Comparison of ENCODE assay signal across 17 cellular contexts in the genomic region with DNA sequence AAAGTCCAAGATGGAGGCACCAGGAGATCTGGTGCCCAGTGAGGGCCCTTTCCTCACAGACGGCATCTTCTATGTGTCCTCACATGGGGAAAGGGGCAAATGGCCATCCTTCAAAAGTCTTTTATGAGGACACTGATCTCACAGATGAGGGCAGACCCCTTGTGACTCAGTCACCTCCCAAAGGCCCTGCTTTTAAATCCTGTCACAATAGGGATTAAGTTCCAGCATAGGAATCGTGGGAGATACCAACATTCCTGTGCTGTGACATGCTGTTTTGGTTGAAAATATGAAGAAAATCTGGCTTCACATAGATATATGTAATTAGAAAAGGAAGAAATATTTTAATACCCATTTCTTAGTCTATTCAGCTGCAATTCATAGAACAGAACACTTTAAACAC. TPM values are rescaled to one million over a fixed set of nuclear protein-coding genes. Genes with fewer than 3 reads are reported as not detected.
DNase-seq lines count a peak whose midpoint lies in the region; ATAC-seq and TF ChIP-seq lines count a peak whose summit lies in the region.
"Had no signal": no experiment of that assay in that cellular context is flagged by ENCODE, and none has a peak within 500 bp of the region (broad histone marks: within the 10 kb centered on the region; RNA-seq: fewer than 3 reads in every experiment).

No MANE protein-coding gene starts in this region.

- peak overlapping the region; percentile 49 for H3K27ac Mint-ChIP-seq in mesothelial cell of epicardium
- H3K27ac Mint-ChIP-seq: activated naive CD8-positive, alpha-beta T cell treated with anti-CD3 and anti-CD28 coated beads for 36 hours; dendritic cell treated with granulocyte-macrophage colony-stimulating factor and Interleukin-4, amounts not matched to agents 40 ng/mL and 50 ng/mL, for 4 days had no signal

- no peaks in the 10 kb centered on the region for H3K36me3 ChIP-seq in brain microvascular endothelial cell (replicated peaks)
- H3K36me3 ChIP-seq in sigmoid colon = peaks cover 0 to 10% (median 4%) of the 10 kb centered on the region in 4 donors

- no peak overlapping the region for H3K4me3 Mint-ChIP-seq in mesothelial cell of epicardium
- H3K4me3 Mint-ChIP-seq in activated T-cell treated with anti-CD3 and anti-CD28 coated beads, Interleukin-2, amount 50 U/mL, for 4 hours = no peak overlapping the region
- H3K4me3 Mint-ChIP-seq: activated naive CD8-positive, alpha-beta T cell treated with anti-CD3 and anti-CD28 coated beads for 36 hours; dendritic cell treated with granulocyte-macrophage colony-stimulating factor and Interleukin-4, amounts not matched to agents 40 ng/mL and 50 ng/mL, for 4 days had no signal

- DNase-seq in AG08395 (ENCODE audit: low spot score) (peak; percentile 80), HCEC 1CT (peak; percentile 42), brain microvascular endothelial cell (peak; percentile 81), mesothelial cell of epicardium (ENCODE audit: low spot score in 2 of 2, unreplicated experiment in 2 of 2) (no peak), HuH-7.5 (ENCODE audit: low spot score) (no peak), sigmoid colon (no peak), NCI-H187 (lab: John Stamatoyannopoulos, UW) (no peak)
- DNase-seq in activated T-cell treated with anti-CD3 and anti-CD28 coated beads, Interleukin-2, amount 50 U/mL, for 4 hours = no peak
- DNase-seq: activated naive CD8-positive, alpha-beta T cell treated with anti-CD3 and anti-CD28 coated beads for 36 hours; H7; islet precursor cell; mucosa of descending colon; NCI-H2029 treated with DMSO at 0.1 percent for 48 hours had no signal

- no peak for TF ChIP-seq POLR2A in sigmoid colon (IDR thresholded peaks at IDR 0.05)

- H3K27ac ChIP-seq in brain microvascular endothelial cell (peak overlapping the region; percentile 73), sigmoid colon (no peak overlapping the region)
- H3K27ac ChIP-seq: gastroesophageal sphincter, SK-N-MC, VCaP had no signal

- TF ChIP-seq CTCF in brain microvascular endothelial cell (IDR thresholded peaks at IDR 0.05; ENCODE audit: low read depth, low read length, missing control alignments) (no peak), mesothelial cell of epicardium (IDR thresholded peaks at IDR 0.05; ENCODE audit: unreplicated experiment) (no peak), sigmoid colon (IDR thresholded peaks at IDR 0.05) (no peak)

- 89 to 98% methylated on average over 2 of the region's 2 CpGs for WGBS in sigmoid colon, 2 donors

- H3K4me1 ChIP-seq in sigmoid colon = peaks cover 0 to 5% (median 0%) of the 10 kb centered on the region in 4 donors

- in situ Hi-C loops in brain microvascular endothelial cell (cut with HindIII; ENCODE audit: low pct_ligation_motif_present, low sequenced_read_pairs) = no loop called here

- intact Hi-C loops in sigmoid colon (cut with DNase I) = no loop called here

- peaks cover 5% of the 10 kb centered on the region for H3K9me3 Mint-ChIP-seq in mesothelial cell of epicardium
- H3K9me3 Mint-ChIP-seq in activated T-cell treated with anti-CD3 and anti-CD28 coated beads, Interleukin-2, amount 50 U/mL, for 4 hours = no peaks in the 10 kb centered on the region
- H3K9me3 Mint-ChIP-seq: activated naive CD8-positive, alpha-beta T cell treated with anti-CD3 and anti-CD28 coated beads for 36 hours; dendritic cell treated with granulocyte-macrophage colony-stimulating factor and Interleukin-4, amounts not matched to agents 40 ng/mL and 50 ng/mL, for 4 days had no signal

- TF ChIP-seq EP300 in sigmoid colon (IDR thresholded peaks at IDR 0.05) = no peak

- no peaks in the 10 kb centered on the region for H3K9me3 ChIP-seq in sigmoid colon
- H3K9me3 ChIP-seq: gastroesophageal sphincter, mucosa of descending colon had no signal

- no peak overlapping the region for H3K4me3 ChIP-seq in brain microvascular endothelial cell (ENCODE audit: low read depth, low read length)
- H3K4me3 ChIP-seq in sigmoid colon = no peak overlapping the region
- H3K4me3 ChIP-seq: gastroesophageal sphincter, mucosa of descending colon, SK-N-MC had no signal

- ATAC-seq in activated T-cell treated with anti-CD3 and anti-CD28 coated beads, Interleukin-2, amount 50 U/mL, for 4 hours = no peak
- ATAC-seq: gastroesophageal sphincter, mucosa of descending colon had no signal

- H3K4me1 Mint-ChIP-seq in mesothelial cell of epicardium = peaks cover 7% of the 10 kb centered on the region
- H3K4me1 Mint-ChIP-seq in activated T-cell treated with anti-CD3 and anti-CD28 coated beads, Interleukin-2, amount 50 U/mL, for 4 hours (ENCODE audit: low read depth) = peaks cover 20% of the 10 kb centered on the region

- no peaks in the 10 kb centered on the region for H3K27me3 Mint-ChIP-seq in mesothelial cell of epicardium (ENCODE audit: low read depth)
- H3K27me3 Mint-ChIP-seq in activated T-cell treated with anti-CD3 and anti-CD28 coated beads, Interleukin-2, amount 50 U/mL, for 4 hours (ENCODE audit: low read depth) = no peaks in the 10 kb centered on the region
- H3K27me3 Mint-ChIP-seq: activated naive CD8-positive, alpha-beta T cell treated with anti-CD3 and anti-CD28 coated beads for 36 hours; dendritic cell treated with granulocyte-macrophage colony-stimulating factor and Interleukin-4, amounts not matched to agents 40 ng/mL and 50 ng/mL, for 4 days had no signal

- peaks cover 39% of the 10 kb centered on the region for H3K36me3 Mint-ChIP-seq in mesothelial cell of epicardium
- H3K36me3 Mint-ChIP-seq in activated T-cell treated with anti-CD3 and anti-CD28 coated beads, Interleukin-2, amount 50 U/mL, for 4 hours (ENCODE audit: insufficient read depth) = peaks cover 9% of the 10 kb centered on the region

- H3K27me3 ChIP-seq in brain microvascular endothelial cell (replicated peaks) (no peaks in the 10 kb centered on the region), sigmoid colon (no peaks in the 10 kb centered on the region)
- H3K27me3 ChIP-seq: gastroesophageal sphincter had no signal

RNA-seq across cellular contexts. Expression of a gene that starts 32.9 kb away (rescaled TPM):
- total RNA-seq in mesothelial cell of epicardium = 73.7 to 79.7 TPM (median 76.2 TPM) in 3 replicates
- total RNA-seq in activated T-cell treated with anti-CD3 and anti-CD28 coated beads, Interleukin-2, amount 50 U/mL, for 4 hours = 10 to 100 TPM; 65.3 to 72.2 (median 71.4) TPM
- 10 to 100 TPM; 15.3 to 28.5 (median 23.5) TPM for total RNA-seq in sigmoid colon
- 10 to 100 TPM in 2 of 3 donors, 1 to 10 TPM in 1; 4.6 to 20.8 (median 10.2) TPM for polyA plus RNA-seq in sigmoid colon

RNA-seq across cellular contexts. Expression of a gene that starts 50.7 kb away (rescaled TPM):
- total RNA-seq in mesothelial cell of epicardium = 25.3 to 28.3 TPM (median 27.7 TPM) in 3 replicates
- 10 to 100 TPM in 1 of 3 donors, 1 to 10 TPM in 2; 7.0 to 11.5 (median 7.6) TPM for total RNA-seq in activated T-cell treated with anti-CD3 and anti-CD28 coated beads, Interleukin-2, amount 50 U/mL, for 4 hours
- 1 to 10 TPM; 2.6 to 9.4 (median 3.5) TPM for total RNA-seq in sigmoid colon
- 10 to 100 TPM in 1 of 3 donors, 1 to 10 TPM in 2; 1.8 to 10.3 (median 4.8) TPM for polyA plus RNA-seq in sigmoid colon

Comparison
In these comparisons a context has a peak if more than half of its experiments do, and no peak if none do; other contexts are left out.
1. DNase-seq: peak in AG08395 (single experiment), HCEC 1CT (single experiment) and brain microvascular endothelial cell (single experiment); none in mesothelial cell of epicardium (0 of 2), HuH-7.5 (single experiment), activated T-cell treated with anti-CD3 and anti-CD28 coated beads, Interleukin-2, amount 50 U/mL, for 4 hours (single experiment), sigmoid colon (single experiment) and NCI-H187 (0 of 2).